25 cellular contexts compared by ENCODE assay signal in genomic region chr10:1213252-1213651, GRCh38.
"Had no signal": no experiment of that assay in that cellular context is flagged by ENCODE, and none has a peak within 500 bp of the region (broad histone marks: within the 10 kb centered on the region; RNA-seq: fewer than 3 reads in every experiment).

No MANE protein-coding gene starts in this region.

- H3K27ac Mint-ChIP-seq: immature natural killer cell; naive B cell; nephron; stimulated activated effector memory CD8-positive, alpha-beta T cell treated with anti-CD3 and anti-CD28 coated beads, Interleukin-12 subunit alpha, Interleukin-12 subunit beta, amount 100 ng/mL, for 72 hours had no signal

- H3K4me3 Mint-ChIP-seq: immature natural killer cell; naive B cell; nephron; stimulated activated effector memory CD8-positive, alpha-beta T cell treated with anti-CD3 and anti-CD28 coated beads, Interleukin-12 subunit alpha, Interleukin-12 subunit beta, amount 100 ng/mL, for 72 hours had no signal

- H3K27me3 ChIP-seq: colonic mucosa, esophagus squamous epithelium, suprapubic skin, thyroid gland, upper lobe of left lung, vagina had no signal

- DNase-seq: colonic mucosa; dermis blood vessel endothelial cell; esophagus squamous epithelium; foreskin fibroblast; glutamatergic neuron; immature natural killer cell; kidney; left cardiac atrium; left ventricle myocardium inferior; mesenchymal stem cell; naive B cell; occipital lobe; right cardiac atrium; stimulated activated CD4-positive, alpha-beta T cell treated with anti-CD3 and anti-CD28 coated beads, Interleukin-4, amount 100 ng/mL, for 1 hour; stimulated activated CD8-positive, alpha-beta memory T cell treated with anti-CD3 and anti-CD28 coated beads, Interleukin-4, amount 100 ng/mL, for 48 hours; stimulated activated naive CD8-positive, alpha-beta T cell treated with anti-CD3 and anti-CD28 coated beads, Interleukin-15, Interleukin-2, amounts not matched to agents 100 U/mL and 50 U/mL, for 24 hours; thyroid gland had no signal

- H3K27ac ChIP-seq: colonic mucosa, esophagus squamous epithelium, gastroesophageal sphincter, left ventricle myocardium inferior, suprapubic skin, thyroid gland, upper lobe of left lung, vagina had no signal

- H3K36me3 ChIP-seq: colonic mucosa, esophagus squamous epithelium, gastroesophageal sphincter, left ventricle myocardium inferior, suprapubic skin, thyroid gland, upper lobe of left lung, vagina had no signal

- H3K9me3 ChIP-seq: colonic mucosa, esophagus squamous epithelium, gastroesophageal sphincter, left ventricle myocardium inferior, suprapubic skin, thyroid gland, upper lobe of left lung, vagina had no signal

- ATAC-seq: gastroesophageal sphincter; left cardiac atrium; right cardiac atrium; stimulated activated effector memory CD8-positive, alpha-beta T cell treated with anti-CD3 and anti-CD28 coated beads, Interleukin-12 subunit alpha, Interleukin-12 subunit beta, amount 100 ng/mL, for 72 hours; stimulated activated naive CD8-positive, alpha-beta T cell treated with anti-CD3 and anti-CD28 coated beads, Interleukin-15, Interleukin-2, amounts not matched to agents 100 U/mL and 50 U/mL, for 24 hours had no signal

- H3K4me1 ChIP-seq: colonic mucosa, esophagus squamous epithelium, gastroesophageal sphincter, left ventricle myocardium inferior, suprapubic skin, thyroid gland, upper lobe of left lung, vagina had no signal

- H3K4me2 ChIP-seq: smooth muscle cell had no signal

- H3K36me3 Mint-ChIP-seq: naive B cell; stimulated activated effector memory CD8-positive, alpha-beta T cell treated with anti-CD3 and anti-CD28 coated beads, Interleukin-12 subunit alpha, Interleukin-12 subunit beta, amount 100 ng/mL, for 72 hours had no signal

- H3K4me3 ChIP-seq: colonic mucosa, esophagus squamous epithelium, gastroesophageal sphincter, left ventricle myocardium inferior, lung, smooth muscle cell, suprapubic skin, thyroid gland, upper lobe of left lung, vagina had no signal

- H3K4me1 Mint-ChIP-seq: naive B cell, nephron had no signal

- H3K9me3 Mint-ChIP-seq: nephron; stimulated activated effector memory CD8-positive, alpha-beta T cell treated with anti-CD3 and anti-CD28 coated beads, Interleukin-12 subunit alpha, Interleukin-12 subunit beta, amount 100 ng/mL, for 72 hours had no signal
